28 cellular contexts compared by ENCODE assay signal in genomic region chr9:7228786-7229185, GRCh38.
"Had no signal": no experiment of that assay in that cellular context is flagged by ENCODE, and none has a peak within 500 bp of the region (broad histone marks: within the 10 kb centered on the region; RNA-seq: fewer than 3 reads in every experiment).

No MANE protein-coding gene starts in this region.

- H3K27ac ChIP-seq: adrenal gland, body of pancreas, esophagus squamous epithelium, gastroesophageal sphincter had no signal

- FAIRE-seq: colon had no signal

- H3K4me1 ChIP-seq: adrenal gland, body of pancreas, esophagus squamous epithelium, gastroesophageal sphincter had no signal

- H3K36me3 ChIP-seq: adrenal gland, esophagus squamous epithelium, gastroesophageal sphincter had no signal

- H3K4me3 ChIP-seq: adrenal gland, body of pancreas, esophagus squamous epithelium, gastroesophageal sphincter had no signal

- H3K27me3 ChIP-seq: adrenal gland, body of pancreas had no signal

- H3K9me3 ChIP-seq: adrenal gland, body of pancreas, esophagus squamous epithelium, gastroesophageal sphincter had no signal

- DNase-seq: activated CD4-positive, alpha-beta memory T cell treated with anti-CD3 and anti-CD28 coated beads for 36 hours; activated CD4-positive, alpha-beta T cell treated with anti-CD3 and anti-CD28 coated beads for 36 hours; activated CD4-positive, alpha-beta T cell treated with anti-CD3 and anti-CD28 coated beads, Interleukin-2, amount 10 ng/mL, durations not matched to agents 24 days and 14 days; activated CD4-positive, CD25-positive, alpha-beta regulatory T cell; activated CD4-positive, CD25-positive, alpha-beta regulatory T cell treated with anti-CD3 and anti-CD28 coated beads, Interleukin-2, amount 50 U/mL, for 72 hours; activated CD8-positive, alpha-beta memory T cell treated with anti-CD3 and anti-CD28 coated beads, Interleukin-2, amount 10 ng/mL, durations not matched to agents 7 days and 5 days; activated CD8-positive, alpha-beta memory T cell treated with anti-CD3 and anti-CD28 coated beads, Interleukin-2, amount 50 U/mL, for 4 hours; activated CD8-positive, alpha-beta T cell treated with anti-CD3 and anti-CD28 coated beads, Interleukin-2, amount 10 ng/mL, durations not matched to agents 7 days and 5 days; activated effector memory CD4-positive, alpha-beta T cell treated with anti-CD3 and anti-CD28 coated beads, Interleukin-2, amount 50 U/mL, for 16 hours; activated naive CD4-positive, alpha-beta T cell treated with anti-CD3 and anti-CD28 coated beads for 36 hours; activated naive CD8-positive, alpha-beta T cell treated with anti-CD3 and anti-CD28 coated beads for 36 hours; activated naive CD8-positive, alpha-beta T cell treated with anti-CD3 and anti-CD28 coated beads, Interleukin-2, amount 50 U/mL, for 24 hours; activated T-cell treated with anti-CD3 and anti-CD28 coated beads, Interleukin-2, amount 50 U/mL, for 1 hour; activated T-cell treated with anti-CD3 and anti-CD28 coated beads, Interleukin-2, amount 50 U/mL, for 48 hours; adrenal gland; amygdala; aorta; body of pancreas; caudate nucleus; cortex of kidney; effector memory CD4-positive, alpha-beta T cell; erythroblast; esophagus squamous epithelium; foreskin melanocyte; hippocampal formation; T-helper 2 cell had no signal
